Comparison of ENCODE assay signal across 9 cellular contexts in the genomic region with DNA sequence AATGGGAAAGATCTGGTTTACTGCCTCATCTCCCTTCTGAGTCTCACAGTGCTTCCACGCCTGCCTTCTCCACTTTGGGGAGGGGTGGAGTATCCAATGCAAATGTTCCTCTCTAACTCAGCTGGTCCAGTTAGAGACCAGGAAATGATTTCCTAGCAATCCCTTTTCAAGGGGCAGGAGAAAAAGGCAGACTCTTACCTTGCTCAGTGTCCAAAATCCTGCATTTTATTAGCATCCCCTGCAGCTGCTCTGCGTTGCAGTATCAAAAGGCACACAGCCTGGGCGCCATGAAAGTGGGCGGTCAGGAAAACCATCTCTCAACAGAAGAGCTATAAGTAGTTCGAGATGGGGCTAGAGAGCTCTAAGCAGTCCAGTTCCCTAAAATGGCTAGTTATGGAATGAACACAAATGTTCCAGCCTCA.
A peak's percentile ranks its signal among the peaks of the same experiment; 100 is the strongest.
DNase-seq lines count a peak whose midpoint lies in the region; ATAC-seq and TF ChIP-seq lines count a peak whose summit lies in the region.
"Had no signal": no experiment of that assay in that cellular context is flagged by ENCODE, and none has a peak within 500 bp of the region (broad histone marks: within the 10 kb centered on the region; RNA-seq: fewer than 3 reads in every experiment).

No MANE protein-coding gene starts in this region.

- intact Hi-C loops in left ventricle myocardium superior (cut with micrococcal nuclease): no loop called here

- H3K4me1 Mint-ChIP-seq in T-helper 17 cell: peaks cover 65% of the 10 kb centered on the region

- ATAC-seq in T-helper 17 cell (no peak), left ventricle myocardium superior (peak; percentile 49), GM18519 (IDR thresholded peaks at IDR 0.05; ENCODE audit: low FRiP score, unreplicated experiment) (no peak), HG02884 (IDR thresholded peaks at IDR 0.05; ENCODE audit: unreplicated experiment) (no peak), GM18858 (IDR thresholded peaks at IDR 0.05; ENCODE audit: unreplicated experiment) (no peak)

- no peaks in the 10 kb centered on the region for H3K27me3 Mint-ChIP-seq in T-helper 17 cell
- H3K27me3 Mint-ChIP-seq: dendritic cell treated with granulocyte-macrophage colony-stimulating factor and Interleukin-4, amounts not matched to agents 40 ng/mL and 50 ng/mL, for 4 days had no signal

- 74% methylated on average over 5 of the region's 5 CpGs for WGBS in smooth muscle cell (ENCODE audit: low lambda C conversion rate)

- H3K36me3 ChIP-seq in smooth muscle cell (ENCODE audit: low read depth): no peaks in the 10 kb centered on the region

- peaks cover 46% of the 10 kb centered on the region for H3K4me1 ChIP-seq in smooth muscle cell (ENCODE audit: low read depth)

- peaks cover 11% of the 10 kb centered on the region for H3F3A ChIP-seq in smooth muscle cell (ENCODE audit: low read depth)

- H3K9me3 ChIP-seq in T-helper 17 cell (ENCODE audit: control insufficient read depth, low read length, poor library complexity, severe bottlenecking) (no peaks in the 10 kb centered on the region), smooth muscle cell (replicated peaks; ENCODE audit: low read depth) (no peaks in the 10 kb centered on the region)

- H2AFZ ChIP-seq in smooth muscle cell (ENCODE audit: low read depth): no peak overlapping the region

- peaks cover 9% of the 10 kb centered on the region for H3K36me3 Mint-ChIP-seq in T-helper 17 cell (ENCODE audit: low read depth)

- H3K79me2 ChIP-seq in smooth muscle cell (ENCODE audit: low read depth): peaks cover 15% of the 10 kb centered on the region

- peak overlapping the region; percentile 80 for H3K4me2 ChIP-seq in smooth muscle cell

- TF ChIP-seq CTCF in smooth muscle cell (IDR thresholded peaks at IDR 0.05; ENCODE audit: borderline replicate concordance, insufficient read depth, poor library complexity, severe bottlenecking): no peak

- no peaks in the 10 kb centered on the region for H4K20me1 ChIP-seq in smooth muscle cell (ENCODE audit: low read depth)

- DNase-seq in HT-29 (ENCODE audit: low spot score): peak; percentile 44
- DNase-seq in T-helper 17 cell: no peak
- DNase-seq in left ventricle myocardium superior: peak; percentile 44
- DNase-seq in smooth muscle cell (lab: John Stamatoyannopoulos, UW; ENCODE audit: unreplicated experiment): no peak
- DNase-seq in NCI-H1694 (lab: John Stamatoyannopoulos, UW): no peak

- peak overlapping the region; percentile 56 for H3K4me3 ChIP-seq in smooth muscle cell

- no peak overlapping the region for H3K9ac ChIP-seq in smooth muscle cell (ENCODE audit: low read depth)

- H3K27me3 ChIP-seq in smooth muscle cell (ENCODE audit: low read depth): no peaks in the 10 kb centered on the region

- H3K27ac ChIP-seq in smooth muscle cell (ENCODE audit: low read depth): peak overlapping the region; percentile 77

- peak overlapping the region; percentile 100 for H3K27ac Mint-ChIP-seq in T-helper 17 cell

- H3K4me3 Mint-ChIP-seq in T-helper 17 cell: peak overlapping the region; percentile 73
- H3K4me3 Mint-ChIP-seq: dendritic cell treated with granulocyte-macrophage colony-stimulating factor and Interleukin-4, amounts not matched to agents 40 ng/mL and 50 ng/mL, for 4 days had no signal

Comparison
In these comparisons a context has a peak if more than half of its experiments do, and no peak if none do; other contexts are left out.
1. DNase-seq: peak in HT-29 (single experiment) and left ventricle myocardium superior (single experiment); none in T-helper 17 cell (0 of 3), smooth muscle cell (single experiment) and NCI-H1694 (single experiment).